13 cellular contexts compared by ENCODE assay signal in the genomic region with DNA sequence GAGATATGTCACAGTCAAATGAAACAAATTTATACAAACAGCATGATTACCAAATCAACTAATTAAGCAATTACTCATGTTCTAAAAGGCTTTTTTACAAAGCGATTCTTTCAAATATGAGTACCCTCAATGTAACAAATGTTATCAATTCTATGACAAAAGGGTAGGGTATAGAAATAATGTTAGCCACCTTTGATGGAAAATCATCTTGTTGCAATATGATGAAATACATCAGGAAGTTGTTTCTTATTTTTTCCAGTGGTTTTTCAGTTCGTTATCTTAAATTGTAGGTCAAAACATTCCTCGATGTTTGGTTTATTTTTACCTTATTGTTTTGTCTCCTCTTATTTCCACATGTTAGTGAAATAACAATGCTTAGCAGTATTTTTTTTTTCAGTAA.
"Had no signal": no experiment of that assay in that cellular context is flagged by ENCODE, and none has a peak within 500 bp of the region (broad histone marks: within the 10 kb centered on the region; RNA-seq: fewer than 3 reads in every experiment).

No MANE protein-coding gene starts in this region.

- H2AFZ ChIP-seq: parathyroid adenoma had no signal

- ATAC-seq: activated CD8-positive, alpha-beta memory T cell treated with anti-CD3 and anti-CD28 coated beads, Interleukin-2, amount 10 ng/mL, durations not matched to agents 7 days and 5 days; WTC11 had no signal

- H3K27ac ChIP-seq: esophagus muscularis mucosa, parathyroid adenoma, transverse colon, uterus had no signal

- H3K27me3 ChIP-seq: esophagus muscularis mucosa, transverse colon, uterus had no signal

- H3K9me3 ChIP-seq: esophagus muscularis mucosa, transverse colon, uterus had no signal

- H3K9ac ChIP-seq: parathyroid adenoma had no signal

- H3K4me3 ChIP-seq: esophagus muscularis mucosa, transverse colon, uterus had no signal

- DNase-seq: activated CD4-positive, alpha-beta T cell treated with anti-CD3 and anti-CD28 coated beads for 36 hours; activated naive CD4-positive, alpha-beta T cell; activated naive CD8-positive, alpha-beta T cell treated with anti-CD3 and anti-CD28 coated beads for 36 hours; amniotic stem cell; central memory CD4-positive, alpha-beta T cell; islet precursor cell; mammary epithelial cell; transverse colon; uterus had no signal

- H3K36me3 ChIP-seq: esophagus muscularis mucosa, transverse colon, uterus had no signal
